In genomic region chr7:114392686-114393085, GRCh38 we compare ENCODE assay signal across 25 cellular contexts. TPM values are rescaled to one million over a fixed set of nuclear protein-coding genes. Genes with fewer than 3 reads are reported as not detected.
DNase-seq lines count a peak whose midpoint lies in the region; ATAC-seq and TF ChIP-seq lines count a peak whose summit lies in the region.
"Had no signal": no experiment of that assay in that cellular context is flagged by ENCODE, and none has a peak within 500 bp of the region (broad histone marks: within the 10 kb centered on the region; RNA-seq: fewer than 3 reads in every experiment).

No MANE protein-coding gene starts in this region.

- no TSS peak for BruUV-seq in Calu3 (replicated peaks; lab: Mats Ljungman, UMichigan)

- no peak overlapping the region for H3K27ac Mint-ChIP-seq in CD4-positive, alpha-beta memory T cell
- H3K27ac Mint-ChIP-seq in Calu3 (ENCODE audit: unreplicated experiment): no peak overlapping the region
- H3K27ac Mint-ChIP-seq: activated naive CD4-positive, alpha-beta T cell treated with anti-CD3 and anti-CD28 coated beads for 36 hours; stimulated activated naive B cell treated with anti-CD40 and anti-IgM and Interleukin-4, amounts not matched to agents 10 μg/mL and 1 μg/mL and 100 μg/mL, for 72 hours; T-helper 17 cell; type B pancreatic cell had no signal

- no peaks in the 10 kb centered on the region for H3K27me3 Mint-ChIP-seq in CD4-positive, alpha-beta memory T cell
- no peaks in the 10 kb centered on the region for H3K27me3 Mint-ChIP-seq in Calu3 (ENCODE audit: unreplicated experiment)
- H3K27me3 Mint-ChIP-seq: stimulated activated naive B cell treated with anti-CD40 and anti-IgM and Interleukin-4, amounts not matched to agents 10 μg/mL and 1 μg/mL and 100 μg/mL, for 72 hours; T-helper 17 cell; type B pancreatic cell had no signal

- TF ChIP-seq CTCF in right atrium auricular region (IDR thresholded peaks at IDR 0.05) (no peak), epithelial cell of esophagus (IDR thresholded peaks at IDR 0.05; ENCODE audit: insufficient read depth, low read depth, low read length, missing control alignments) (no peak), Calu3 (IDR thresholded peaks at IDR 0.05; ENCODE audit: unreplicated experiment) (no peak)

- POLR2A ChIA-PET in CD4-positive, alpha-beta memory T cell (lab: Charles Lee; ENCODE audit: partially characterized antibody): no interaction called here

- no peaks in the 10 kb centered on the region for H3K36me3 ChIP-seq in right atrium auricular region
- no peaks in the 10 kb centered on the region for H3K36me3 ChIP-seq in muscle layer of duodenum (ENCODE audit: control insufficient read depth in 1 of 2, insufficient read depth in 2 of 2, low read length in 2 of 2)
- H3K36me3 ChIP-seq in CD4-positive, alpha-beta memory T cell (ENCODE audit: insufficient read depth, low read length): no peaks in the 10 kb centered on the region
- H3K36me3 ChIP-seq: colonic mucosa, neutrophil, right lobe of liver had no signal

- H3K4me3 Mint-ChIP-seq in CD4-positive, alpha-beta memory T cell: no peak overlapping the region
- no peak overlapping the region for H3K4me3 Mint-ChIP-seq in Calu3 (ENCODE audit: low read depth, unreplicated experiment)
- H3K4me3 Mint-ChIP-seq: activated naive CD4-positive, alpha-beta T cell treated with anti-CD3 and anti-CD28 coated beads for 36 hours; stimulated activated naive B cell treated with anti-CD40 and anti-IgM and Interleukin-4, amounts not matched to agents 10 μg/mL and 1 μg/mL and 100 μg/mL, for 72 hours; T-helper 17 cell; type B pancreatic cell had no signal

- no peaks in the 10 kb centered on the region for H3K4me1 Mint-ChIP-seq in CD4-positive, alpha-beta memory T cell
- H3K4me1 Mint-ChIP-seq in Calu3 (ENCODE audit: low read depth, unreplicated experiment): no peaks in the 10 kb centered on the region
- H3K4me1 Mint-ChIP-seq: stimulated activated naive B cell treated with anti-CD40 and anti-IgM and Interleukin-4, amounts not matched to agents 10 μg/mL and 1 μg/mL and 100 μg/mL, for 72 hours had no signal

- peak; percentile 53 for ATAC-seq in left ventricle myocardium superior
- no peak for ATAC-seq in GM19351 (IDR thresholded peaks at IDR 0.05; ENCODE audit: unreplicated experiment)
- no peak for ATAC-seq in HG02588 (IDR thresholded peaks at IDR 0.05; ENCODE audit: unreplicated experiment)
- ATAC-seq: body of pancreas; left lobe of liver; right lobe of liver; stimulated activated naive B cell treated with anti-CD40 and anti-IgM and Interleukin-4, amounts not matched to agents 10 μg/mL and 1 μg/mL and 100 μg/mL, for 72 hours; T-helper 17 cell had no signal

- intact Hi-C loops in left ventricle myocardium superior (cut with micrococcal nuclease) (no loop called here), Calu3 (cut with micrococcal nuclease; ENCODE audit: unreplicated experiment) (no loop called here)
- intact Hi-C loops in CD4-positive, alpha-beta memory T cell (cut with micrococcal nuclease): no loop called here

- no peaks in the 10 kb centered on the region for H3K9me3 ChIP-seq in right atrium auricular region
- no peaks in the 10 kb centered on the region for H3K9me3 ChIP-seq in muscle layer of duodenum (ENCODE audit: control insufficient read depth in 1 of 2, low read length in 2 of 2)
- H3K9me3 ChIP-seq in CD4-positive, alpha-beta memory T cell (ENCODE audit: control insufficient read depth in 1 of 2, low read length in 2 of 2): no peaks in the 10 kb centered on the region
- H3K9me3 ChIP-seq: body of pancreas, colonic mucosa, neutrophil, right lobe of liver had no signal

- H3K9me3 Mint-ChIP-seq in CD4-positive, alpha-beta memory T cell: no peaks in the 10 kb centered on the region
- H3K9me3 Mint-ChIP-seq in Calu3 (ENCODE audit: low read depth, unreplicated experiment): no peaks in the 10 kb centered on the region
- H3K9me3 Mint-ChIP-seq: activated naive CD4-positive, alpha-beta T cell treated with anti-CD3 and anti-CD28 coated beads for 36 hours; stimulated activated naive B cell treated with anti-CD40 and anti-IgM and Interleukin-4, amounts not matched to agents 10 μg/mL and 1 μg/mL and 100 μg/mL, for 72 hours; type B pancreatic cell had no signal

- no peaks in the 10 kb centered on the region for H3K4me1 ChIP-seq in right atrium auricular region
- H3K4me1 ChIP-seq in muscle layer of duodenum (ENCODE audit: control insufficient read depth in 1 of 2, insufficient read depth in 2 of 2, low read length in 2 of 2): no peaks in the 10 kb centered on the region
- no peaks in the 10 kb centered on the region for H3K4me1 ChIP-seq in CD4-positive, alpha-beta memory T cell (ENCODE audit: insufficient read depth, low read length)
- H3K4me1 ChIP-seq: colonic mucosa, right lobe of liver had no signal

- no peak overlapping the region for H3K4me3 ChIP-seq in right atrium auricular region
- H3K4me3 ChIP-seq in epithelial cell of esophagus (ENCODE audit: low read length): no peak overlapping the region
- no peak overlapping the region for H3K4me3 ChIP-seq in muscle layer of duodenum (ENCODE audit: low read depth in 1 of 2, low read length in 2 of 2)
- H3K4me3 ChIP-seq in CD4-positive, alpha-beta memory T cell (ENCODE audit: low read length in 2 of 2): no peak overlapping the region
- H3K4me3 ChIP-seq: body of pancreas, colonic mucosa, right lobe of liver had no signal

- CTCF ChIA-PET in CD4-positive, alpha-beta memory T cell (lab: Charles Lee; ENCODE audit: partially characterized antibody): no interaction called here
- CTCF ChIA-PET in Calu3 (lab: Charles Lee): no interaction called here

- H3K27ac ChIP-seq in right atrium auricular region (no peak overlapping the region), muscle layer of duodenum (ENCODE audit: low read length) (peak overlapping the region; percentile 52)
- H3K27ac ChIP-seq in CD4-positive, alpha-beta memory T cell (ENCODE audit: low read depth, low read length): no peak overlapping the region
- H3K27ac ChIP-seq: body of pancreas, colonic mucosa, neutrophil, right lobe of liver had no signal

- H3K27me3 ChIP-seq in right atrium auricular region: no peaks in the 10 kb centered on the region
- no peaks in the 10 kb centered on the region for H3K27me3 ChIP-seq in muscle layer of duodenum (ENCODE audit: low read depth, low read length)
- no peaks in the 10 kb centered on the region for H3K27me3 ChIP-seq in CD4-positive, alpha-beta memory T cell (ENCODE audit: insufficient read depth, low read length)
- H3K27me3 ChIP-seq: body of pancreas, colonic mucosa, neutrophil, right lobe of liver had no signal

- DNase-seq in left ventricle myocardium superior (no peak), right atrium auricular region (ENCODE audit: low spot score) (no peak), epithelial cell of esophagus (ENCODE audit: low read depth) (peak; percentile 24), Calu3 (no peak)
- no peak for DNase-seq in CD4-positive, alpha-beta memory T cell
- DNase-seq: activated CD4-positive, alpha-beta T cell treated with anti-CD3 and anti-CD28 coated beads, Interleukin-2, amount 50 U/mL, for 48 hours; activated naive CD4-positive, alpha-beta T cell treated with anti-CD3 and anti-CD28 coated beads for 36 hours; activated T-cell treated with anti-CD3 and anti-CD28 coated beads for 4 hours; body of pancreas; C1 segment of cervical spinal cord; colonic mucosa; DMS 273 treated with DMSO at 0.1 percent for 48 hours; NCI-H1694; NCI-H748 treated with DMSO at 0.1 percent for 48 hours; OCI-M1; right lobe of liver; stimulated activated naive B cell treated with anti-CD40 and anti-IgM and Interleukin-4, amounts not matched to agents 10 μg/mL and 1 μg/mL and 100 μg/mL, for 72 hours; T-helper 17 cell had no signal

- no peaks in the 10 kb centered on the region for H3K36me3 Mint-ChIP-seq in CD4-positive, alpha-beta memory T cell
- H3K36me3 Mint-ChIP-seq in Calu3 (ENCODE audit: insufficient read depth, unreplicated experiment): no peaks in the 10 kb centered on the region
- H3K36me3 Mint-ChIP-seq: stimulated activated naive B cell treated with anti-CD40 and anti-IgM and Interleukin-4, amounts not matched to agents 10 μg/mL and 1 μg/mL and 100 μg/mL, for 72 hours; type B pancreatic cell had no signal

RNA-seq across cellular contexts. Expression of gene FOXP2, which starts 21.9 kb away (rescaled TPM):
- 1.2 TPM for total RNA-seq in left ventricle myocardium superior
- total RNA-seq in right atrium auricular region: 1 to 10 TPM; 2.0 to 3.8 TPM
- total RNA-seq in CD4-positive, alpha-beta memory T cell: not detected
- not detected for polyA plus RNA-seq in CD4-positive, alpha-beta memory T cell
- 1.6 and 2.5 TPM in 2 replicates for total RNA-seq in Calu3 (2022)
- total RNA-seq: activated naive CD4-positive, alpha-beta T cell treated with anti-CD3 and anti-CD28 coated beads for 36 hours; mononuclear cell had no signal
